In genomic region chr17:7897773-7898172, GRCh38 we compare ENCODE assay signal across 1 cellular context.
TF ChIP-seq lines count a peak whose summit lies in the region.

No MANE protein-coding gene starts in this region.

TF ChIP-seq in H1, 55 proteins besides CTCF, POLR2A, EP300 and RAD21:
- TF ChIP-seq KDM1A (IDR thresholded peaks at IDR 0.05; ENCODE audit: borderline replicate concordance, low read length) (no peak), POLR2AphosphoS5 (IDR thresholded peaks at IDR 0.05; ENCODE audit: low read depth, low read length) (no peak), TAF7 (optimal IDR thresholded peaks at IDR 0.05; ENCODE audit: borderline replicate concordance, low read depth, low read length) (no peak), SIX5 (IDR thresholded peaks at IDR 0.05; ENCODE audit: low read depth, low read length) (no peak), SP2 (IDR thresholded peaks at IDR 0.05; ENCODE audit: low read length) (no peak), SP4 (IDR thresholded peaks at IDR 0.05; ENCODE audit: low read length) (no peak), SRF (IDR thresholded peaks at IDR 0.05; ENCODE audit: low read depth, low read length) (no peak), CHD2 (IDR thresholded peaks at IDR 0.05; ENCODE audit: low read length) (no peak), TEAD4 (IDR thresholded peaks at IDR 0.05; ENCODE audit: low read depth, low read length) (no peak), KDM5A (IDR thresholded peaks at IDR 0.05; ENCODE audit: low read length) (no peak), MAFK (IDR thresholded peaks at IDR 0.05; ENCODE audit: low read depth, low read length) (no peak), CTBP2 (IDR thresholded peaks at IDR 0.05; ENCODE audit: borderline replicate concordance, insufficient read depth, insufficient read length, low read length) (no peak), ATF3 (IDR thresholded peaks at IDR 0.05; ENCODE audit: insufficient read depth, low read depth, low read length) (no peak), E2F6 (IDR thresholded peaks at IDR 0.05) (no peak), NANOG (IDR thresholded peaks at IDR 0.05; ENCODE audit: insufficient read depth, low read depth, low read length, poor library complexity, severe bottlenecking) (no peak)
